1 cellular context compared by ENCODE assay signal in genomic region chr1:180154325-180155201, GRCh38.
TF ChIP-seq lines count a peak whose summit lies in the region.

TSS of gene QSOX1 (plus strand) at chr1:180154869. CDS start at chr1:180154908, 39 bp downstream.

TF ChIP-seq in K562, 482 proteins besides CTCF, POLR2A, EP300 and RAD21 (continued from another document):
- TF ChIP-seq ETV6 (IDR thresholded peaks at IDR 0.05; ENCODE audit: borderline replicate concordance in 1 of 2, low read depth in 2 of 2, low read length in 1 of 2) (no peak), ETV6 (CRISPR knock-in tag; IDR thresholded peaks at IDR 0.05; ENCODE audit: borderline replicate concordance) (0 out of 2 replicates have a peak, but pooled peaks have one; percentile 53), USF1 (CRISPR knock-in tag; IDR thresholded peaks at IDR 0.05) (peak; percentile 42; the same call in 1 of the 2 replicates), CREM (IDR thresholded peaks at IDR 0.05; ENCODE audit: low read depth) (peak; percentile 66)
